ENCODE assay signal across 8 cellular contexts in genomic region chr3:40971191-40972168, GRCh38.
DNase-seq lines count a peak whose midpoint lies in the region; ATAC-seq and TF ChIP-seq lines count a peak whose summit lies in the region.

No MANE protein-coding gene starts in this region.

- H3K9ac ChIP-seq in rectal smooth muscle tissue (ENCODE audit: low read length) = no peak overlapping the region

- intact Hi-C loops in A673 (cut with micrococcal nuclease; ENCODE audit: unreplicated experiment) = no loop called here

- TF ChIP-seq CTCF in A673 (conservative IDR thresholded peaks at IDR 0.05; ENCODE audit: low read depth, low read length) = no peak

- H3K36me3 Mint-ChIP-seq in activated naive CD4-positive, alpha-beta T cell treated with anti-CD3 and anti-CD28 coated beads, Interleukin-2, amount 50 U/mL, for 72 hours = peaks cover 17 to 21% of the 10 kb centered on the region in 2 donors

- H3K27me3 ChIP-seq in rectal smooth muscle tissue (ENCODE audit: control insufficient read depth, insufficient read depth, low read length) (no peaks in the 10 kb centered on the region), A673 (replicated peaks; ENCODE audit: insufficient read depth, low read depth, low read length, poor library complexity) (no peaks in the 10 kb centered on the region)

- peak; percentile 91 to 96 for ATAC-seq in activated naive CD4-positive, alpha-beta T cell treated with anti-CD3 and anti-CD28 coated beads, Interleukin-2, amount 50 U/mL, for 72 hours
- peak; percentile 97 for ATAC-seq in HG02588 (IDR thresholded peaks at IDR 0.05; ENCODE audit: unreplicated experiment)

- H3K4me3 ChIP-seq in rectal smooth muscle tissue (ENCODE audit: low read length) (no peak overlapping the region), A673 (ENCODE audit: low read depth, low read length, poor library complexity, severe bottlenecking) (no peak overlapping the region)

- H3K9me3 Mint-ChIP-seq in activated naive CD4-positive, alpha-beta T cell treated with anti-CD3 and anti-CD28 coated beads, Interleukin-2, amount 50 U/mL, for 72 hours = peaks cover 4 to 6% of the 10 kb centered on the region in 2 donors

- H3K27ac ChIP-seq in rectal smooth muscle tissue (ENCODE audit: low read depth, low read length) = peak overlapping the region; percentile 35
- H3K27ac ChIP-seq in A673 (ENCODE audit: low read depth, low read length, poor library complexity, severe bottlenecking) = no peak overlapping the region

- H3K36me3 ChIP-seq in rectal smooth muscle tissue (ENCODE audit: control insufficient read depth, insufficient read depth, low read length) (no peaks in the 10 kb centered on the region), A673 (ENCODE audit: insufficient read depth, low read length, poor library complexity, severe bottlenecking) (no peaks in the 10 kb centered on the region)

- POLR2A ChIA-PET in A673 (lab: Charles Lee; ENCODE audit: low non-redundant PET) = no interaction called here

- H3K4me1 ChIP-seq in rectal smooth muscle tissue (ENCODE audit: control insufficient read depth, insufficient read depth, low read length) (peaks cover 24% of the 10 kb centered on the region), A673 (ENCODE audit: insufficient read depth, low read length, poor library complexity, severe bottlenecking) (no peaks in the 10 kb centered on the region)

- H3K9me3 ChIP-seq in A673 (ENCODE audit: low read depth, low read length, poor library complexity, severe bottlenecking) = no peaks in the 10 kb centered on the region

- peak overlapping the region; percentile 93 to 95 for H3K27ac Mint-ChIP-seq in activated naive CD4-positive, alpha-beta T cell treated with anti-CD3 and anti-CD28 coated beads, Interleukin-2, amount 50 U/mL, for 72 hours

- no TSS peak for BruUV-seq in A673 (replicated peaks; lab: Mats Ljungman, UMichigan)

- DNase-seq in activated naive CD4-positive, alpha-beta T cell treated with anti-CD3 and anti-CD28 coated beads, Interleukin-2, amount 50 U/mL, for 72 hours (ENCODE audit: low spot score in 2 of 2) = peak; percentile 47 to 79
- no peak for DNase-seq in activated naive CD4-positive, alpha-beta T cell (lab: John Stamatoyannopoulos, UW)
- DNase-seq in MV-4-11 (lab: John Stamatoyannopoulos, UW) = peak; percentile 100
- DNase-seq in activated CD4-positive, CD25-positive, alpha-beta regulatory T cell treated with anti-CD3 and anti-CD28 coated beads, Interleukin-2, amount 50 U/mL, for 72 hours = peak; percentile 54
- peak; percentile 43 for DNase-seq in germinal center (ENCODE audit: low spot score)
- DNase-seq in A673 (ENCODE audit: low spot score) = no peak

- CTCF ChIA-PET in A673 (lab: Charles Lee) = no interaction called here

Comparison
In these comparisons a context has a peak if more than half of its experiments do, and no peak if none do; other contexts are left out.
1. DNase-seq: peak in activated naive CD4-positive, alpha-beta T cell treated with anti-CD3 and anti-CD28 coated beads, Interleukin-2, amount 50 U/mL, for 72 hours (2 of 2), MV-4-11 (single experiment), activated CD4-positive, CD25-positive, alpha-beta regulatory T cell treated with anti-CD3 and anti-CD28 coated beads, Interleukin-2, amount 50 U/mL, for 72 hours (single experiment) and germinal center (single experiment); none in activated naive CD4-positive, alpha-beta T cell (0 of 4) and A673 (single experiment).